24 cellular contexts compared by ENCODE assay signal in genomic region chr3:183968846-183969245, GRCh38.
"Had no signal": no experiment of that assay in that cellular context is flagged by ENCODE, and none has a peak within 500 bp of the region (broad histone marks: within the 10 kb centered on the region; RNA-seq: fewer than 3 reads in every experiment).

No MANE protein-coding gene starts in this region.

- H3K9me3 ChIP-seq: left lung, sigmoid colon, spleen, thoracic aorta, upper lobe of left lung had no signal

- FAIRE-seq: endometrium had no signal

- ATAC-seq: activated T-helper 17 cell treated with anti-CD3 and anti-CD28 coated beads, Interleukin-2, amount 50 U/mL, for 72 hours; left lung; T-cell had no signal

- H3K27me3 Mint-ChIP-seq: activated naive CD8-positive, alpha-beta T cell treated with anti-CD3 and anti-CD28 coated beads, Interleukin-2, amount 10 ng/mL, durations not matched to agents 7 days and 5 days; activated T-cell treated with anti-CD3 and anti-CD28 coated beads, Interleukin-2, amount 50 U/mL, for 24 hours; activated T-helper 17 cell treated with anti-CD3 and anti-CD28 coated beads, Interleukin-2, amount 50 U/mL, for 72 hours; naive B cell; T-cell had no signal

- H3K9me3 Mint-ChIP-seq: activated naive CD4-positive, alpha-beta T cell treated with anti-CD3 and anti-CD28 coated beads for 36 hours; activated naive CD8-positive, alpha-beta T cell treated with anti-CD3 and anti-CD28 coated beads, Interleukin-2, amount 10 ng/mL, durations not matched to agents 7 days and 5 days; activated T-cell treated with anti-CD3 and anti-CD28 coated beads, Interleukin-2, amount 50 U/mL, for 24 hours; activated T-helper 17 cell treated with anti-CD3 and anti-CD28 coated beads, Interleukin-2, amount 50 U/mL, for 72 hours; immature natural killer cell; naive B cell; T-cell; T-helper 2 cell treated with Interferon-gamma antibody and Interleukin-4, amounts not matched to agents 5 μg/mL and 100 μg/mL, for 36 hours had no signal

- H3K27me3 ChIP-seq: left lung, sigmoid colon, spleen, upper lobe of left lung had no signal

- H3K4me3 Mint-ChIP-seq: activated naive CD4-positive, alpha-beta T cell treated with anti-CD3 and anti-CD28 coated beads for 36 hours; activated naive CD8-positive, alpha-beta T cell treated with anti-CD3 and anti-CD28 coated beads, Interleukin-2, amount 10 ng/mL, durations not matched to agents 7 days and 5 days; activated T-cell treated with anti-CD3 and anti-CD28 coated beads, Interleukin-2, amount 50 U/mL, for 24 hours; activated T-helper 17 cell treated with anti-CD3 and anti-CD28 coated beads, Interleukin-2, amount 50 U/mL, for 72 hours; immature natural killer cell; naive B cell; T-cell; T-helper 2 cell treated with Interferon-gamma antibody and Interleukin-4, amounts not matched to agents 5 μg/mL and 100 μg/mL, for 36 hours had no signal

- H3K4me1 ChIP-seq: left lung, spleen, upper lobe of left lung had no signal

- H3K27ac ChIP-seq: left lung, sigmoid colon, spleen, thoracic aorta, upper lobe of left lung, VCaP had no signal

- DNase-seq: activated CD4-positive, CD25-positive, alpha-beta regulatory T cell treated with anti-CD3 and anti-CD28 coated beads, Interleukin-2, amount 50 U/mL, for 72 hours; activated CD8-positive, alpha-beta memory T cell treated with anti-CD3 and anti-CD28 coated beads, Interleukin-2, amount 50 U/mL, for 4 hours; activated naive CD4-positive, alpha-beta T cell treated with anti-CD3 and anti-CD28 coated beads for 36 hours; activated naive CD8-positive, alpha-beta T cell treated with anti-CD3 and anti-CD28 coated beads, Interleukin-2, amount 10 ng/mL, durations not matched to agents 7 days and 5 days; activated T-cell treated with anti-CD3 and anti-CD28 coated beads, Interleukin-2, amount 50 U/mL, for 24 hours; amygdala; cerebellar nuclear complex; immature natural killer cell; kidney glomerular epithelial cell; left lung; naive B cell; nucleus accumbens; sigmoid colon; spleen; stimulated activated CD4-positive, alpha-beta T cell treated with anti-CD3 and anti-CD28 coated beads, Interleukin-4, amount 100 ng/mL, for 1 hour; stimulated activated naive CD4-positive, alpha-beta T cell; T-cell; upper lobe of left lung had no signal

- H3K4me1 Mint-ChIP-seq: activated naive CD8-positive, alpha-beta T cell treated with anti-CD3 and anti-CD28 coated beads, Interleukin-2, amount 10 ng/mL, durations not matched to agents 7 days and 5 days; activated T-helper 17 cell treated with anti-CD3 and anti-CD28 coated beads, Interleukin-2, amount 50 U/mL, for 72 hours; T-cell had no signal

- H3K27ac Mint-ChIP-seq: activated naive CD4-positive, alpha-beta T cell treated with anti-CD3 and anti-CD28 coated beads for 36 hours; activated naive CD8-positive, alpha-beta T cell treated with anti-CD3 and anti-CD28 coated beads, Interleukin-2, amount 10 ng/mL, durations not matched to agents 7 days and 5 days; activated T-cell treated with anti-CD3 and anti-CD28 coated beads, Interleukin-2, amount 50 U/mL, for 24 hours; activated T-helper 17 cell treated with anti-CD3 and anti-CD28 coated beads, Interleukin-2, amount 50 U/mL, for 72 hours; immature natural killer cell; naive B cell; T-cell; T-helper 2 cell treated with Interferon-gamma antibody and Interleukin-4, amounts not matched to agents 5 μg/mL and 100 μg/mL, for 36 hours had no signal

- H3K4me3 ChIP-seq: left lung, lung, sigmoid colon, spleen, thoracic aorta, upper lobe of left lung had no signal
